Comparison of ENCODE assay signal across 1 cellular context in genomic region chr6:100573169-100573568, GRCh38.
TF ChIP-seq lines count a peak whose summit lies in the region.

No MANE protein-coding gene starts in this region.

TF ChIP-seq in H1, 55 proteins besides CTCF, POLR2A, EP300 and RAD21 (continued from another document):
- no peak for TF ChIP-seq CHD7 (IDR thresholded peaks at IDR 0.05; ENCODE audit: insufficient replicate concordance, low read length)
- no peak for TF ChIP-seq GTF2F1 (IDR thresholded peaks at IDR 0.05; ENCODE audit: borderline replicate concordance, low read depth, low read length)
- TF ChIP-seq FOSL1 (IDR thresholded peaks at IDR 0.05; ENCODE audit: insufficient read depth, low read depth, low read length), result no peak
- TF ChIP-seq NANOG (IDR thresholded peaks at IDR 0.05; ENCODE audit: insufficient read depth, low read depth, low read length, poor library complexity, severe bottlenecking), result no peak
- TF ChIP-seq RNF2 (IDR thresholded peaks at IDR 0.05; ENCODE audit: borderline replicate concordance, low read depth, low read length, missing control alignments, poor library complexity, severe bottlenecking), result no peak
- no peak for TF ChIP-seq HDAC2 (IDR thresholded peaks at IDR 0.05; ENCODE audit: borderline replicate concordance in 1 of 2, low read depth in 2 of 2, low read length in 2 of 2)
- no peak for TF ChIP-seq JUND (IDR thresholded peaks at IDR 0.05; ENCODE audit: low read length)
- no peak for TF ChIP-seq MAFK (IDR thresholded peaks at IDR 0.05; ENCODE audit: low read depth, low read length)
- TF ChIP-seq KDM5A (IDR thresholded peaks at IDR 0.05; ENCODE audit: low read length), result no peak
- no peak for TF ChIP-seq KDM1A (IDR thresholded peaks at IDR 0.05; ENCODE audit: borderline replicate concordance, low read length)
- TF ChIP-seq MAX (IDR thresholded peaks at IDR 0.05), result no peak
- no peak for TF ChIP-seq POLR2AphosphoS5 (IDR thresholded peaks at IDR 0.05; ENCODE audit: low read depth, low read length)
